7 cellular contexts compared by ENCODE assay signal in genomic region chr19:2476451-2477140, GRCh38. TPM values are rescaled to one million over a fixed set of nuclear protein-coding genes. Genes with fewer than 3 reads are reported as not detected.
DNase-seq lines count a peak whose midpoint lies in the region; ATAC-seq and TF ChIP-seq lines count a peak whose summit lies in the region.

No MANE protein-coding gene starts in this region.

- peak overlapping the region; percentile 70 to 98 for H3K9ac ChIP-seq in liver (ENCODE audit: low read depth in 1 of 2, low read length in 2 of 2)

- peak in 1 of 2 donors; percentile 35 for DNase-seq in central memory CD8-positive, alpha-beta T cell (ENCODE audit: low spot score in 2 of 2)
- peak in 2 of 3 donors; percentile 60 to 72 for DNase-seq in stimulated activated CD4-positive, alpha-beta T cell treated with anti-CD3 and anti-CD28 coated beads, TNF-alpha, amount 100 ng/mL, for 48 hours (ENCODE audit: low read depth in 3 of 3)
- no peak for DNase-seq in cerebellar nuclear complex (lab: John Stamatoyannopoulos, UW)

- no peak for TF ChIP-seq RAD21 in liver (IDR thresholded peaks at IDR 0.05)

- H3K9me3 ChIP-seq in liver (ENCODE audit: control insufficient read depth in 4 of 4, low read length in 3 of 4) = no peaks in the 10 kb centered on the region

- H3K4me3 Mint-ChIP-seq in central memory CD8-positive, alpha-beta T cell = peak overlapping the region; percentile 99

- peak overlapping the region; percentile 81 to 99 (median 89) for H3K4me3 ChIP-seq in liver (ENCODE audit: low read depth in 1 of 3, low read length in 3 of 3)

- H3K27me3 Mint-ChIP-seq in central memory CD8-positive, alpha-beta T cell = no peaks in the 10 kb centered on the region

- H3K4me1 Mint-ChIP-seq in central memory CD8-positive, alpha-beta T cell = peaks cover 33% of the 10 kb centered on the region

- H3K27ac Mint-ChIP-seq in central memory CD8-positive, alpha-beta T cell (ENCODE audit: low read depth) = peak overlapping the region; percentile 98

- no peaks in the 10 kb centered on the region for H3K9me3 Mint-ChIP-seq in central memory CD8-positive, alpha-beta T cell

- H3K36me3 ChIP-seq in liver (ENCODE audit: control insufficient read depth in 4 of 4, insufficient read depth in 3 of 4, low read depth in 1 of 4, low read length in 3 of 4) = peaks cover 4 to 7% (median 6%) of the 10 kb centered on the region in 4 donors

- H3K36me3 Mint-ChIP-seq in central memory CD8-positive, alpha-beta T cell (ENCODE audit: insufficient read depth) = peaks cover 38% of the 10 kb centered on the region

- H3K27me3 ChIP-seq in liver (ENCODE audit: control insufficient read depth in 4 of 4, insufficient read depth in 4 of 4, low read length in 3 of 4) = no peaks in the 10 kb centered on the region

- peaks cover 0 to 9% (median 7%) of the 10 kb centered on the region in 4 donors for H3K4me1 ChIP-seq in liver (ENCODE audit: control insufficient read depth in 4 of 4, insufficient read depth in 4 of 4, low read length in 3 of 4)

- peak; percentile 4 for ATAC-seq in GM19025 (IDR thresholded peaks at IDR 0.05; ENCODE audit: low read depth, unreplicated experiment)
- peak; percentile 5 for ATAC-seq in HG03571 (IDR thresholded peaks at IDR 0.05; ENCODE audit: unreplicated experiment)
- ATAC-seq in activated CD4-positive, CD25-positive, alpha-beta regulatory T cell treated with anti-CD3 and anti-CD28 coated beads, Interleukin-2, amount 50 U/mL, for 24 hours = peak; percentile 29 to 31
- peak; percentile 1 for ATAC-seq in central memory CD8-positive, alpha-beta T cell (replicated peaks; ENCODE audit: extremely low read depth, poor library complexity, severe bottlenecking)

- peak overlapping the region; percentile 91 to 94 for H3K27ac ChIP-seq in liver (ENCODE audit: low read depth in 1 of 2, low read length in 2 of 2)

- no peak for TF ChIP-seq CTCF in liver (IDR thresholded peaks at IDR 0.05; ENCODE audit: low read depth, low read length, missing input control)

- WGBS in liver = under 1% methylated on average over 42 of the region's 42 CpGs

TF ChIP-seq in liver, 16 proteins besides CTCF, POLR2A, EP300 and RAD21:
- TF ChIP-seq SP1 (IDR thresholded peaks at IDR 0.05) (peak; percentile 35), FOXA2 (IDR thresholded peaks at IDR 0.05) (no peak), GABPA (IDR thresholded peaks at IDR 0.05 in 1 of 2, conservative IDR thresholded peaks at IDR 0.05 in 1 of 2) (no peak), FOXA1 (IDR thresholded peaks at IDR 0.05) (no peak), RXRA (IDR thresholded peaks at IDR 0.05) (peak; percentile 26 to 62), HNF4A (conservative IDR thresholded peaks at IDR 0.05) (no peak), JUND (IDR thresholded peaks at IDR 0.05) (no peak), REST (IDR thresholded peaks at IDR 0.05) (no peak), NR2F2 (IDR thresholded peaks at IDR 0.05) (no peak)
TF ChIP-seq in liver: peak in this region for 2.

RNA-seq across cellular contexts. Expression of gene GADD45B, which starts 0.7 kb away (rescaled TPM):
- total RNA-seq in liver = 10 to 100 TPM; 11.6 to 81.3 TPM
- 10 to 100 TPM; 83.4 to 86.3 TPM for polyA plus RNA-seq in liver

RNA-seq across cellular contexts. Expression of gene LMNB2, which starts 19.8 kb away (rescaled TPM):
- 10 to 100 TPM in 1 of 2 donors, 1 to 10 TPM in 1; 5.6 to 38.5 TPM for total RNA-seq in liver
- polyA plus RNA-seq in liver = 1 to 10 TPM in 1 of 2 donors, under 1 TPM in 1; 0.97 to 6.2 TPM

RNA-seq across cellular contexts. Expression of gene TIMM13, which starts 49.2 kb away (rescaled TPM):
- 10 to 100 TPM; 21.6 to 28.0 TPM for total RNA-seq in liver
- polyA plus RNA-seq in liver = 100 to 1,000 TPM in 1 of 2 donors, 10 to 100 TPM in 1; 58.8 to 137 TPM

Comparison
In these comparisons a context has a peak if more than half of its experiments do, and no peak if none do; other contexts are left out.
1. DNase-seq: peak in stimulated activated CD4-positive, alpha-beta T cell treated with anti-CD3 and anti-CD28 coated beads, TNF-alpha, amount 100 ng/mL, for 48 hours (2 of 3); none in cerebellar nuclear complex (0 of 2).
2. Peak in every context shown above with its lines, with median percentiles within 50 percentile points of each other: ATAC-seq.